ENCODE assay signal across 8 cellular contexts in the genomic region with DNA sequence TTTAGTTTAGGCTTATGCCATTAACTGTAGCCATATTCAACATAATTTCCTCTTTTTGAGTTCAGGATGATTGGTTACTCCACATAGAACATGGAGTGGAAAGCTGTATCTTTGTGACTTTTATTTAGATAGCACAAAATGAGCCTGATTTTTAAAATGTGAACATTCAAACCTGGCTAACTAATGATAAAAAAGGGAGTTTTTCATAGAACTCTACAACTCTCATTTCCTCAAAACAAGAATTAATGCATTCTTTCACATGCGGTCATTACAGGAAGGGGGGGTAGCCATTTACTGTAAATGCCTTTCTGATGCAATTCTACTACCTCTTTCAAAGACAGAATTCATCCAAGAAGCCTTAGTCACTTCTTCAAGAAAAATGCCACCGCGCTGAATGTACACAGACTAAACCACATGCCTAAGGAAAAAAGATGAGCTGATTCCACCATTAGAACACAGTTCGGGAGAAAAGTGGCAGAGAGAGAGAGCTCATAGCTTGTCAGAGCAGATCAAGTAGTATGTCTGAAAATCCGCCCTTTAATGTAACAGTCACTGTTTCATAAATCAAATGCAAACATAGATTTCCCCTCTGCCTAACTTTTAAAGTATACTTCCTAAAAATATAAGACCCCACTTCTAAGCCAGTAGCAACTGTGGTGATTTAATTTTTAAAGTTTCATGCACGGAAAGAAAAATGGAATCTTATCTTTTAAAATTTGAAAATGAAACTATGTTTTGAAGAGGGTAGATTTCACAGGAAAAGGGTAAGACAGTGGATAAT.
DNase-seq lines count a peak whose midpoint lies in the region; ATAC-seq, FAIRE-seq and TF ChIP-seq lines count a peak whose summit lies in the region.

No MANE protein-coding gene starts in this region.

- DNase-seq in activated T-cell treated with anti-CD3 and anti-CD28 coated beads for 4 hours (peak; percentile 55), HTR-8/SVneo (ENCODE audit: insufficient read length, low spot score) (peak; percentile 55), activated B cell treated with CpG ODN at 0.5 μM for 24 hours (no peak), foreskin melanocyte (peak; percentile 97), cerebellar nuclear complex (lab: John Stamatoyannopoulos, UW) (no peak), NCI-H2107 treated with DMSO at 0.1 percent for 48 hours (lab: John Stamatoyannopoulos, UW; ENCODE audit: unreplicated experiment) (no peak)
- DNase-seq in activated T-cell treated with anti-CD3 and anti-CD28 coated beads, Interleukin-2, amount 50 U/mL, for 48 hours, result no peak
- DNase-seq in stimulated activated naive CD8-positive, alpha-beta T cell treated with anti-CD3 and anti-CD28 coated beads, Interleukin-15, Interleukin-2, amounts not matched to agents 100 U/mL and 50 U/mL, for 24 hours, result no peak

- no peaks in the 10 kb centered on the region for H3K9me3 Mint-ChIP-seq in activated B cell treated with CpG ODN at 0.5 μM for 24 hours

- peaks cover 76% of the 10 kb centered on the region for H3K4me1 Mint-ChIP-seq in activated B cell treated with CpG ODN at 0.5 μM for 24 hours

- TF ChIP-seq CTCF in activated B cell treated with CpG ODN at 0.5 μM for 24 hours (IDR thresholded peaks at IDR 0.05), result no peak

- no peak for FAIRE-seq in HTR-8/SVneo (lab: Jason Lieb, UNC)

- CTCF ChIA-PET in activated B cell treated with CpG ODN at 0.5 μM for 24 hours (lab: Charles Lee), result interaction anchor here (0.7 to 3.5 kb wide), 9 partner anchors 21 to 80 kb away, joined by 3 to 19 read pairs (median 4); no protein-coding TSS in a partner anchor

- no peaks in the 10 kb centered on the region for H3K27me3 Mint-ChIP-seq in activated B cell treated with CpG ODN at 0.5 μM for 24 hours

- POLR2A ChIA-PET in activated B cell treated with CpG ODN at 0.5 μM for 24 hours (lab: Charles Lee), result interaction anchor here (0.6 to 9.3 kb wide), 26 partner anchors 9 to 368 kb away, joined by 3 to 117 read pairs (median 8); partner anchors contain the start of gene MKLN1

- H3K36me3 Mint-ChIP-seq in activated B cell treated with CpG ODN at 0.5 μM for 24 hours (ENCODE audit: low read depth), result peaks cover 73% of the 10 kb centered on the region

- peak overlapping the region; percentile 98 for H3K27ac Mint-ChIP-seq in activated B cell treated with CpG ODN at 0.5 μM for 24 hours

- H3K4me3 Mint-ChIP-seq in activated B cell treated with CpG ODN at 0.5 μM for 24 hours, result peak overlapping the region; percentile 87

- ATAC-seq in activated B cell treated with CpG ODN at 0.5 μM for 24 hours (ENCODE audit: low read depth), result peak; percentile 32
- ATAC-seq in stimulated activated naive CD8-positive, alpha-beta T cell treated with anti-CD3 and anti-CD28 coated beads, Interleukin-15, Interleukin-2, amounts not matched to agents 100 U/mL and 50 U/mL, for 24 hours, result peak; percentile 34

- intact Hi-C loops in activated B cell treated with CpG ODN at 0.5 μM for 24 hours (cut with micrococcal nuclease), result loop anchor here (1.0 to 5.0 kb wide), 5 partner anchors 17 to 367 kb away; partner anchors contain the start of gene MKLN1

Comparison
In these comparisons a context has a peak if more than half of its experiments do, and no peak if none do; other contexts are left out.
1. DNase-seq: peak in activated T-cell treated with anti-CD3 and anti-CD28 coated beads for 4 hours (single experiment), HTR-8/SVneo (single experiment) and foreskin melanocyte (single experiment); none in activated T-cell treated with anti-CD3 and anti-CD28 coated beads, Interleukin-2, amount 50 U/mL, for 48 hours (0 of 2), activated B cell treated with CpG ODN at 0.5 μM for 24 hours (single experiment), stimulated activated naive CD8-positive, alpha-beta T cell treated with anti-CD3 and anti-CD28 coated beads, Interleukin-15, Interleukin-2, amounts not matched to agents 100 U/mL and 50 U/mL, for 24 hours (single experiment), cerebellar nuclear complex (0 of 2) and NCI-H2107 treated with DMSO at 0.1 percent for 48 hours (single experiment).